Comparison of ENCODE assay signal across 27 cellular contexts in the genomic region with DNA sequence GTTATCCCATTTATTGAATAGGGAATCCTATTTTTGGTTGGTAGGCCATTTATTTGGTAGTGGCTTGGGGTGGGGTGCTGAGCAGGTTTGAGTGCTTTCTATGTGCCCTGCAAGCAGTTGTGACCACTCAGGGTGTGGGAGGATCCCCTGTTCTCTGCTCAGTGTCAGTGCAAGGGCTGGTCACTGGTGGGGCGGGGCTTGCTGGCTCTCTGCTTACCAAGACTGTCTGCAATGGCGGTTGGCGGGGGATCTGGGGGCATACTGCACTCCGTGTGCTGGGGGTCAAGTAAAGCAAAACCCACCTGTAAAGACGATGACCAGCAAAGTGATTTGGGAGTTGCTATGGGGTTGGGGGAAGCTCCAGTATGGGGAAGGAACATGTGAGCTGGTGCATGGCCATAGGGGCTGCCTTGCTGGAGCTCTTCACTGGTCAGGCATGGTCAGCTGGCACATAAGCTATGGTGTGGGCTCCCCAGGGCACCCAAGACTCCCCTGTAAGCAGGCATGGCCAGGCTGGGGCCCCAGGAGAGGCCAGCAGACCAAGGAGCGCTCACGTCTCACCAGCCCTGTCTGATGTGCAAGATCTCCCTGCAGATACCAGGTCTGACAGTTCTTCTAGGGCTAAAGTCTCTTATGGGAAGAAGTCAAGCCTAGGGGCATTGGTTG.
"Had no signal": no experiment of that assay in that cellular context is flagged by ENCODE, and none has a peak within 500 bp of the region (broad histone marks: within the 10 kb centered on the region; RNA-seq: fewer than 3 reads in every experiment).

No MANE protein-coding gene starts in this region.

- ATAC-seq: naive thymus-derived CD4-positive, alpha-beta T cell; psoas muscle; right cardiac atrium; right lobe of liver; stimulated activated effector memory CD8-positive, alpha-beta T cell treated with anti-CD3 and anti-CD28 coated beads, Interleukin-12 subunit alpha, Interleukin-12 subunit beta, amount 100 ng/mL, for 72 hours; stimulated activated naive B cell treated with anti-CD40 and anti-IgM and Interleukin-4, amounts not matched to agents 10 μg/mL and 1 μg/mL and 100 μg/mL, for 72 hours; upper lobe of right lung had no signal

- H3K27me3 ChIP-seq: neural progenitor cell, ovary, thyroid gland, tibial nerve, upper lobe of right lung, uterus had no signal

- H3K4me1 Mint-ChIP-seq: naive thymus-derived CD4-positive, alpha-beta T cell; nephron; neural progenitor cell; stimulated activated effector memory CD8-positive, alpha-beta T cell treated with anti-CD3 and anti-CD28 coated beads, Interleukin-12 subunit alpha, Interleukin-12 subunit beta, amount 100 ng/mL, for 72 hours; stimulated activated naive B cell treated with anti-CD40 and anti-IgM and Interleukin-4, amounts not matched to agents 10 μg/mL and 1 μg/mL and 100 μg/mL, for 72 hours had no signal

- H3K36me3 ChIP-seq: neural progenitor cell, ovary, right lobe of liver, stomach, thoracic aorta, thyroid gland, tibial nerve, upper lobe of right lung, uterus had no signal

- H3K9me3 Mint-ChIP-seq: nephron; neural progenitor cell; stimulated activated effector memory CD8-positive, alpha-beta T cell treated with anti-CD3 and anti-CD28 coated beads, Interleukin-12 subunit alpha, Interleukin-12 subunit beta, amount 100 ng/mL, for 72 hours; stimulated activated naive B cell treated with anti-CD40 and anti-IgM and Interleukin-4, amounts not matched to agents 10 μg/mL and 1 μg/mL and 100 μg/mL, for 72 hours; stimulated activated naive CD8-positive, alpha-beta T cell treated with anti-CD3 and anti-CD28 coated beads, Interleukin-15, Interleukin-2, amounts not matched to agents 100 ng/mL and 50 ng/mL, for 24 hours had no signal

- DNase-seq: naive thymus-derived CD4-positive, alpha-beta T cell; occipital lobe; ovary; psoas muscle; right cardiac atrium; right lobe of liver; stimulated activated CD4-positive, alpha-beta T cell treated with anti-CD3 and anti-CD28 coated beads, Interleukin-15, amount 100 ng/mL, for 24 hours; stimulated activated CD4-positive, alpha-beta T cell treated with anti-CD3 and anti-CD28 coated beads, Interleukin-2, amount 100 ng/mL, for 24 hours; stimulated activated CD4-positive, alpha-beta T cell treated with anti-CD3 and anti-CD28 coated beads, Interleukin-2, amount 100 ng/mL, for 48 hours; stimulated activated CD4-positive, alpha-beta T cell treated with anti-CD3 and anti-CD28 coated beads, Interleukin-4, amount 100 ng/mL, for 24 hours; stimulated activated naive B cell treated with anti-CD40 and anti-IgM and Interleukin-4, amounts not matched to agents 10 μg/mL and 1 μg/mL and 100 μg/mL, for 72 hours; stimulated activated naive CD4-positive, alpha-beta T cell treated with Interleukin-2 at 50 U/mL for 16 hours; stomach; thyroid gland; trophoblast cell; upper lobe of right lung; uterus had no signal

- H3K9me3 ChIP-seq: ovary, psoas muscle, right lobe of liver, stomach, thoracic aorta, thyroid gland, tibial nerve, upper lobe of right lung, uterus had no signal

- H3K4me1 ChIP-seq: neural progenitor cell, parathyroid adenoma, psoas muscle, right lobe of liver, stomach, thyroid gland, upper lobe of right lung, uterus had no signal

- H3K27ac Mint-ChIP-seq: naive thymus-derived CD4-positive, alpha-beta T cell; nephron; neural progenitor cell; progenitor cell of endocrine pancreas; stimulated activated effector memory CD8-positive, alpha-beta T cell treated with anti-CD3 and anti-CD28 coated beads, Interleukin-12 subunit alpha, Interleukin-12 subunit beta, amount 100 ng/mL, for 72 hours; stimulated activated naive B cell treated with anti-CD40 and anti-IgM and Interleukin-4, amounts not matched to agents 10 μg/mL and 1 μg/mL and 100 μg/mL, for 72 hours; stimulated activated naive CD8-positive, alpha-beta T cell treated with anti-CD3 and anti-CD28 coated beads, Interleukin-15, Interleukin-2, amounts not matched to agents 100 ng/mL and 50 ng/mL, for 24 hours had no signal

- H3K4me3 ChIP-seq: neural progenitor cell, ovary, psoas muscle, right lobe of liver, skin epidermis, smooth muscle cell, stomach, thoracic aorta, thyroid gland, tibial nerve, upper lobe of right lung, uterus had no signal

- H3K27ac ChIP-seq: neural progenitor cell, ovary, parathyroid adenoma, psoas muscle, right lobe of liver, skin epidermis, stomach, thoracic aorta, thyroid gland, tibial nerve, upper lobe of right lung, uterus had no signal

- H3K36me3 Mint-ChIP-seq: naive thymus-derived CD4-positive, alpha-beta T cell; neural progenitor cell; stimulated activated effector memory CD8-positive, alpha-beta T cell treated with anti-CD3 and anti-CD28 coated beads, Interleukin-12 subunit alpha, Interleukin-12 subunit beta, amount 100 ng/mL, for 72 hours; stimulated activated naive B cell treated with anti-CD40 and anti-IgM and Interleukin-4, amounts not matched to agents 10 μg/mL and 1 μg/mL and 100 μg/mL, for 72 hours had no signal

- H3K4me3 Mint-ChIP-seq: naive thymus-derived CD4-positive, alpha-beta T cell; nephron; neural progenitor cell; stimulated activated effector memory CD8-positive, alpha-beta T cell treated with anti-CD3 and anti-CD28 coated beads, Interleukin-12 subunit alpha, Interleukin-12 subunit beta, amount 100 ng/mL, for 72 hours; stimulated activated naive B cell treated with anti-CD40 and anti-IgM and Interleukin-4, amounts not matched to agents 10 μg/mL and 1 μg/mL and 100 μg/mL, for 72 hours; stimulated activated naive CD8-positive, alpha-beta T cell treated with anti-CD3 and anti-CD28 coated beads, Interleukin-15, Interleukin-2, amounts not matched to agents 100 ng/mL and 50 ng/mL, for 24 hours had no signal
